In genomic region chr19:42327381-42327780, GRCh38 we compare ENCODE assay signal across 20 cellular contexts. TPM values are rescaled to one million over a fixed set of nuclear protein-coding genes. Genes with fewer than 3 reads are reported as not detected.
A peak's percentile ranks its signal among the peaks of the same experiment; 100 is the strongest.
DNase-seq lines count a peak whose midpoint lies in the region; ATAC-seq, FAIRE-seq and TF ChIP-seq lines count a peak whose summit lies in the region.
"Had no signal": no experiment of that assay in that cellular context is flagged by ENCODE, and none has a peak within 500 bp of the region (broad histone marks: within the 10 kb centered on the region; RNA-seq: fewer than 3 reads in every experiment).

No MANE protein-coding gene starts in this region.

- H3K36me3 Mint-ChIP-seq in WTC11 (no peaks in the 10 kb centered on the region), naive B cell (peaks cover 4 to 6% of the 10 kb centered on the region in 2 donors)
- H3K36me3 Mint-ChIP-seq: stimulated activated memory B cell treated with anti-CD40 and anti-IgM and Interleukin-4, amounts not matched to agents 10 μg/mL and 1 μg/mL and 100 μg/mL, for 72 hours had no signal

- no peaks in the 10 kb centered on the region; a peak in 1 of 3 replicates for H3K36me3 ChIP-seq in HEK293 (ENCODE audit: control insufficient read depth in 2 of 2, insufficient read depth in 1 of 2, low read length in 2 of 2)
- H3K36me3 ChIP-seq: gastroesophageal sphincter had no signal

- TF ChIP-seq POLR2A in A549 (IDR thresholded peaks at IDR 0.05; ENCODE audit: low read length) (no peak), GM12892 (IDR thresholded peaks at IDR 0.05; ENCODE audit: low read depth, low read length) (no peak)

- H3K4me2 ChIP-seq in A549 = peak overlapping the region; percentile 83; the same call in 2 of the 3 replicates

- H3K9me3 Mint-ChIP-seq in WTC11 = no peaks in the 10 kb centered on the region
- H3K9me3 Mint-ChIP-seq in naive B cell = no peaks in the 10 kb centered on the region
- H3K9me3 Mint-ChIP-seq: activated B cell treated with CpG ODN at 0.5 μM for 24 hours; activated T-cell treated with anti-CD3 and anti-CD28 coated beads, Interleukin-2, amount 50 U/mL, for 72 hours; CD8-positive, alpha-beta memory T cell; stimulated activated memory B cell treated with anti-CD40 and anti-IgM and Interleukin-4, amounts not matched to agents 10 μg/mL and 1 μg/mL and 100 μg/mL, for 72 hours had no signal

- H3K4me3 Mint-ChIP-seq in WTC11 (peak overlapping the region; percentile 95), naive B cell (peak overlapping the region in 5 of 8 donors; percentile 3 to 94 (median 81))

- no peak for TF ChIP-seq EP300 in A549 (IDR thresholded peaks at IDR 0.05)

- H3K27me3 Mint-ChIP-seq in WTC11 (ENCODE audit: low read depth) (peaks cover 18% of the 10 kb centered on the region), naive B cell (peaks cover 6 to 12% (median 10%) of the 10 kb centered on the region in 3 donors)

- H3K27ac ChIP-seq in A549 (no peak overlapping the region), HEK293 (ENCODE audit: extremely low read depth, low read depth, low read length) (peak overlapping the region; percentile 92; the same call in 1 of the 2 replicates)
- H3K27ac ChIP-seq: gastroesophageal sphincter had no signal

- FAIRE-seq in A549 (lab: Jason Lieb, UNC) = no peak
- FAIRE-seq in GM12892 (lab: Jason Lieb, UNC) = no peak

- no peaks in the 10 kb centered on the region for H3K9me3 ChIP-seq in A549
- no peaks in the 10 kb centered on the region for H3K9me3 ChIP-seq in HEK293 (ENCODE audit: control insufficient read depth, insufficient read depth, low read depth, low read length)
- H3K9me3 ChIP-seq: gastroesophageal sphincter had no signal

- no peak overlapping the region for H3K4me3 ChIP-seq in A549
- H3K4me3 ChIP-seq in HEK293 (ENCODE audit: low read depth, low read length) = no peak overlapping the region
- H3K4me3 ChIP-seq: gastroesophageal sphincter had no signal

- POLR2A ChIA-PET in A549 (lab: Yijun Ruan, JAX) = no interaction called here
- POLR2A ChIA-PET in HEK293 (lab: Yijun Ruan, JAX) = interaction anchor here (0.8 to 1.5 kb wide), 3 partner anchors 14 to 44 kb away, joined by 3 read pairs; partner anchors contain the start of gene PAFAH1B3
- POLR2A ChIA-PET in WTC11 (lab: Charles Lee) = no interaction called here

- CTCF ChIA-PET in A549 (lab: Yijun Ruan, JAX) (interaction anchor here (0.7 to 2.7 kb wide), 18 partner anchors 9 to 226 kb away, joined by 3 to 12 read pairs (median 4); no protein-coding TSS in a partner anchor), HEK293 (lab: Yijun Ruan, JAX) (interaction anchor here (0.6 to 1.8 kb wide), 7 partner anchors 16 to 201 kb away, joined by 3 to 7 read pairs (median 4); partner anchors contain the start of genes CEACAM1 and PAFAH1B3), WTC11 (lab: Charles Lee) (interaction anchor here (2.0 kb wide), 1 partner anchor 15 kb away, joined by 12 read pairs; no protein-coding TSS in a partner anchor)

- H3K4me1 Mint-ChIP-seq in WTC11 (peaks cover 27% of the 10 kb centered on the region), naive B cell (peaks cover 29 to 55% (median 47%) of the 10 kb centered on the region in 3 donors)

- 85% methylated on average over 5 of the region's 5 CpGs for WGBS in A549 (ENCODE audit: missing lambda C conversion rate)

- no peak for ATAC-seq in A549
- no peak for ATAC-seq in WTC11
- ATAC-seq in naive B cell (ENCODE audit: low read depth in 2 of 2) = no peak
- ATAC-seq: activated T-cell treated with anti-CD3 and anti-CD28 coated beads, Interleukin-2, amount 50 U/mL, for 72 hours; gastroesophageal sphincter; stimulated activated memory B cell treated with anti-CD40 and anti-IgM and Interleukin-4, amounts not matched to agents 10 μg/mL and 1 μg/mL and 100 μg/mL, for 72 hours; T-helper 17 cell had no signal

- H3K27ac Mint-ChIP-seq in WTC11 (no peak overlapping the region), naive B cell (no peak overlapping the region)
- H3K27ac Mint-ChIP-seq: activated B cell treated with CpG ODN at 0.5 μM for 24 hours had no signal

- TF ChIP-seq RAD21 in A549 (conservative IDR thresholded peaks at IDR 0.05 in 1 of 2, IDR thresholded peaks at IDR 0.05 in 1 of 2) = no peak

- TF ChIP-seq CTCF in A549 (IDR thresholded peaks at IDR 0.05) (no peak), HEK293 (tag by site-specific recombination; IDR thresholded peaks at IDR 0.05) (no peak), WTC11 (IDR thresholded peaks at IDR 0.05) (no peak)

- DNase-seq in A549 (ENCODE audit: low read depth in 1 of 2, low spot score in 1 of 2) (no peak), WTC11 (ENCODE audit: low spot score) (no peak), naive B cell (no peak), GM12892 (ENCODE audit: insufficient read length) (no peak), SKM-1 (lab: John Stamatoyannopoulos, UW; ENCODE audit: unreplicated experiment) (no peak), NCI-H2227 treated with DMSO at 0.1 percent for 48 hours (lab: John Stamatoyannopoulos, UW) (no peak), DMS114 treated with DMSO at 0.1 percent for 48 hours (lab: John Stamatoyannopoulos, UW; ENCODE audit: unreplicated experiment) (no peak)
- DNase-seq: activated B cell treated with CpG ODN at 0.5 μM for 24 hours; activated T-cell treated with anti-CD3 and anti-CD28 coated beads, Interleukin-2, amount 50 U/mL, for 72 hours; CD8-positive, alpha-beta memory T cell; dermis blood vessel endothelial cell; erythroblast; IMR-90; NCI-H1930; NK-92 treated with Interleukin-12 subunit alpha and Interleukin-12 subunit beta, amount 100 ng/mL, for 24 hours; T-helper 17 cell had no signal

- peaks cover 19% of the 10 kb centered on the region; the same call in 2 of the 3 replicates for H3K4me1 ChIP-seq in A549
- peaks cover 43% of the 10 kb centered on the region for H3K4me1 ChIP-seq in HEK293 (ENCODE audit: control insufficient read depth, insufficient read depth, low read length)

TF ChIP-seq in A549, 52 proteins besides CTCF, POLR2A, EP300 and RAD21 (continues in another document):
- TF ChIP-seq ZSCAN20 (CRISPR knock-in tag; IDR thresholded peaks at IDR 0.05) = no peak
- no peak for TF ChIP-seq RFX5 (IDR thresholded peaks at IDR 0.05)

TF ChIP-seq in HEK293, 187 proteins besides CTCF, POLR2A, EP300 and RAD21 (continues in another document):
- TF ChIP-seq ZNF302 (tag by site-specific recombination; IDR thresholded peaks at IDR 0.05; ENCODE audit: low read depth) (no peak), EGR2 (tag by site-specific recombination; IDR thresholded peaks at IDR 0.05; ENCODE audit: low read depth) (peak; percentile 94), ZFHX2 (tag by site-specific recombination; conservative IDR thresholded peaks at IDR 0.05) (peak; percentile 93)

TF ChIP-seq in WTC11, 78 proteins besides CTCF, POLR2A, EP300 and RAD21 (continues in another document):
- TF ChIP-seq NR1H2 (CRISPR knock-in tag; IDR thresholded peaks at IDR 0.05) = no peak

RNA-seq across cellular contexts. Expression of gene MEGF8, which starts 1.9 kb away (rescaled TPM):
- polyA plus RNA-seq in A549 (2011; rRNA removed) = 8.9 and 10.4 TPM in 2 replicates
- 7.2 and 12.2 TPM in 2 replicates for polyA plus RNA-seq in A549 (2012; cell fraction: cytosol; rRNA removed)
- polyA plus RNA-seq in A549 (2012; cell fraction: nucleus; rRNA removed) = 26.3 and 37.1 TPM in 2 replicates
- polyA plus RNA-seq in A549 (2017; fragmentation: RNase III; extraction: RNeasy Plus Mini Kit Qiagen cat#74134 plus additional on column Dnase treatment) = 22.4 to 27.2 TPM (median 25.8 TPM) in 3 replicates
- 11.8 and 14.4 TPM in 2 replicates for polyA minus RNA-seq in A549 (2011; rRNA and poly(A)+ RNA removed)
- total RNA-seq in WTC11 (2021) = 42.1 to 51.7 TPM (median 51.6 TPM) in 3 replicates
- polyA plus RNA-seq in naive B cell (ENCODE audit: low read depth in 6 of 6) = 1 to 10 TPM in 1 of 6 donors, under 1 TPM in 4, not detected in 1; 0.34 to 1.5 (median 0.45) TPM
- polyA plus RNA-seq in GM12892 (2012; ENCODE audit: missing spikeins) = 3.0 TPM

RNA-seq across cellular contexts. Expression of gene TMEM145, which starts 14.3 kb away (rescaled TPM):
- polyA plus RNA-seq in A549 (2011; rRNA removed) (0.71 and 1.8 TPM in 2 replicates), A549 (2017; fragmentation: RNase III; extraction: RNeasy Plus Mini Kit Qiagen cat#74134 plus additional on column Dnase treatment) (3.6 to 5.1 TPM (median 4.3 TPM) in 3 replicates), naive B cell (ENCODE audit: low read depth in 6 of 6) (not detected)
- 2.9 and 3.8 TPM in 2 replicates for polyA plus RNA-seq in A549 (2012; cell fraction: cytosol; rRNA removed)
- 13.7 and 18.2 TPM in 2 replicates for polyA plus RNA-seq in A549 (2012; cell fraction: nucleus; rRNA removed)
- polyA minus RNA-seq in A549 (2011; rRNA and poly(A)+ RNA removed) = 6.3 and 6.9 TPM in 2 replicates
- total RNA-seq in WTC11 (2021) = 6.9 to 7.1 TPM (median 7.0 TPM) in 3 replicates
- polyA plus RNA-seq in GM12892 (2012; ENCODE audit: missing spikeins) = not detected
- total RNA-seq: activated B cell treated with CpG ODN at 0.5 μM for 24 hours, dermis blood vessel endothelial cell, pulmonary artery endothelial cell, T-helper 17 cell had no signal
- polyA plus RNA-seq: CD8-positive, alpha-beta memory T cell had no signal

RNA-seq across cellular contexts. Expression of gene PAFAH1B3, which starts 25.0 kb away (rescaled TPM):
- polyA plus RNA-seq in A549 (2011; rRNA removed) = 79.7 and 101 TPM in 2 replicates
- 268 and 299 TPM in 2 replicates for polyA plus RNA-seq in A549 (2012; cell fraction: cytosol; rRNA removed)
- 241 and 275 TPM in 2 replicates for polyA plus RNA-seq in A549 (2012; cell fraction: nucleus; rRNA removed)
- 135 to 151 TPM (median 144 TPM) in 3 replicates for polyA plus RNA-seq in A549 (2017; fragmentation: RNase III; extraction: RNeasy Plus Mini Kit Qiagen cat#74134 plus additional on column Dnase treatment)
- 179 and 227 TPM in 2 replicates for polyA minus RNA-seq in A549 (2011; rRNA and poly(A)+ RNA removed)
- total RNA-seq in WTC11 (2021) = 118 to 126 TPM (median 119 TPM) in 3 replicates
- 10 to 100 TPM; 12.3 to 25.9 (median 24.4) TPM for polyA plus RNA-seq in naive B cell (ENCODE audit: low read depth in 6 of 6)
- polyA plus RNA-seq in GM12892 (2012; ENCODE audit: missing spikeins) = 26.5 TPM

RNA-seq across cellular contexts. Expression of gene PRR19, which starts 25.4 kb away (rescaled TPM):
- polyA plus RNA-seq in A549 (2011; rRNA removed) (1.1 and 1.3 TPM in 2 replicates), A549 (2017; fragmentation: RNase III; extraction: RNeasy Plus Mini Kit Qiagen cat#74134 plus additional on column Dnase treatment) (3.4 to 4.5 TPM (median 4.2 TPM) in 3 replicates), naive B cell (ENCODE audit: low read depth in 6 of 6) (under 1 TPM in 3 of 6 donors, not detected in 3; 0.25 to 0.51 (median 0.34) TPM)
- polyA plus RNA-seq in A549 (2012; cell fraction: cytosol; rRNA removed) = 2.7 and 3.7 TPM in 2 replicates
- 3.5 and 5.2 TPM in 2 replicates for polyA plus RNA-seq in A549 (2012; cell fraction: nucleus; rRNA removed)
- polyA minus RNA-seq in A549 (2011; rRNA and poly(A)+ RNA removed) = 0.50 and 1.2 TPM in 2 replicates
- 3.6 to 5.0 TPM (median 3.7 TPM) in 3 replicates for total RNA-seq in WTC11 (2021)
- not detected for polyA plus RNA-seq in GM12892 (2012; ENCODE audit: missing spikeins)

RNA-seq across cellular contexts. Expression of gene CIC, which starts 58.3 kb away (rescaled TPM):
- polyA plus RNA-seq in A549 (2011; rRNA removed) (7.2 and 7.7 TPM in 2 replicates), A549 (2017; fragmentation: RNase III; extraction: RNeasy Plus Mini Kit Qiagen cat#74134 plus additional on column Dnase treatment) (46.8 to 56.4 TPM (median 53.1 TPM) in 3 replicates), naive B cell (ENCODE audit: low read depth in 6 of 6) (1 to 10 TPM in 5 of 6 donors, under 1 TPM in 1; 0.05 to 5.3 (median 2.1) TPM)
- polyA plus RNA-seq in A549 (2012; cell fraction: cytosol; rRNA removed) = 26.8 and 35.8 TPM in 2 replicates
- polyA plus RNA-seq in A549 (2012; cell fraction: nucleus; rRNA removed) = 69.9 and 100.0 TPM in 2 replicates
- polyA minus RNA-seq in A549 (2011; rRNA and poly(A)+ RNA removed) = 7.0 and 11.0 TPM in 2 replicates
- 53.0 to 58.5 TPM (median 55.8 TPM) in 3 replicates for total RNA-seq in WTC11 (2021)
- polyA plus RNA-seq in GM12892 (2012; ENCODE audit: missing spikeins) = 6.1 TPM
